15 cellular contexts compared by ENCODE assay signal in genomic region chr15:80058044-80058443, GRCh38. TPM values are rescaled to one million over a fixed set of nuclear protein-coding genes. Genes with fewer than 3 reads are reported as not detected.
DNase-seq lines count a peak whose midpoint lies in the region; ATAC-seq, FAIRE-seq and TF ChIP-seq lines count a peak whose summit lies in the region.
"Had no signal": no experiment of that assay in that cellular context is flagged by ENCODE, and none has a peak within 500 bp of the region (broad histone marks: within the 10 kb centered on the region; RNA-seq: fewer than 3 reads in every experiment).

No MANE protein-coding gene starts in this region.

- CTCF ChIA-PET in Calu3 (lab: Charles Lee) (no interaction called here), activated B cell treated with CpG ODN at 0.5 μM for 24 hours (lab: Charles Lee) (no interaction called here)

- no peak for FAIRE-seq in frontal cortex (lab: Jason Lieb, UNC)
- FAIRE-seq: islet of Langerhans had no signal

- H3K36me3 Mint-ChIP-seq in Calu3 (ENCODE audit: insufficient read depth, unreplicated experiment) (peaks cover 31% of the 10 kb centered on the region), activated B cell treated with CpG ODN at 0.5 μM for 24 hours (ENCODE audit: low read depth) (peaks cover 3% of the 10 kb centered on the region)

- POLR2A ChIA-PET in activated B cell treated with CpG ODN at 0.5 μM for 24 hours (lab: Charles Lee), result interaction anchor here (5.4 to 5.9 kb wide), 2 partner anchors 26 to 49 kb away, joined by 29 to 39 read pairs; no protein-coding TSS in a partner anchor

- BruUV-seq in Calu3 (replicated peaks; lab: Mats Ljungman, UMichigan), result no TSS peak

- H3K27ac Mint-ChIP-seq in Calu3 (ENCODE audit: unreplicated experiment) (no peak overlapping the region), activated B cell treated with CpG ODN at 0.5 μM for 24 hours (no peak overlapping the region)

- TF ChIP-seq CTCF in Calu3 (IDR thresholded peaks at IDR 0.05; ENCODE audit: unreplicated experiment), result no peak
- no peak for TF ChIP-seq CTCF in activated B cell treated with CpG ODN at 0.5 μM for 24 hours (IDR thresholded peaks at IDR 0.05)
- no peak for TF ChIP-seq CTCF in hepatocyte (IDR thresholded peaks at IDR 0.05; ENCODE audit: poor library complexity)
- TF ChIP-seq CTCF in osteoblast (IDR thresholded peaks at IDR 0.05; ENCODE audit: extremely low read depth, low read depth, low read length), result no peak

- H3K4me3 Mint-ChIP-seq in Calu3 (ENCODE audit: low read depth, unreplicated experiment), result peak overlapping the region; percentile 92
- H3K4me3 Mint-ChIP-seq in activated B cell treated with CpG ODN at 0.5 μM for 24 hours, result peak overlapping the region; percentile 59

- no peaks in the 10 kb centered on the region for H3K36me3 ChIP-seq in ACC112 (ENCODE audit: insufficient read depth, low read length)
- no peaks in the 10 kb centered on the region for H3K36me3 ChIP-seq in hepatocyte (replicated peaks; ENCODE audit: insufficient read depth, low read depth)
- no peaks in the 10 kb centered on the region for H3K36me3 ChIP-seq in osteoblast (ENCODE audit: insufficient read depth, low read length)
- H3K36me3 ChIP-seq: suprapubic skin had no signal

- H3K4me2 ChIP-seq in hepatocyte (peak overlapping the region; percentile 85), osteoblast (ENCODE audit: insufficient read depth, low read length) (no peak overlapping the region)

- H3K79me2 ChIP-seq in ACC112 (ENCODE audit: control insufficient read depth, insufficient read depth, low read length, unreplicated experiment), result peaks cover 30% of the 10 kb centered on the region
- peaks cover 27% of the 10 kb centered on the region for H3K79me2 ChIP-seq in hepatocyte
- peaks cover 30% of the 10 kb centered on the region for H3K79me2 ChIP-seq in osteoblast (ENCODE audit: insufficient read depth, low read length)

- 0 out of 2 replicates have a peak overlapping the region, but pooled peaks have one; percentile 96 for H3K4me3 ChIP-seq in ACC112 (ENCODE audit: low read depth, low read length)
- no peak overlapping the region for H3K4me3 ChIP-seq in hepatocyte
- H3K4me3 ChIP-seq in osteoblast (ENCODE audit: insufficient read depth, low read length), result no peak overlapping the region

- H3K4me1 Mint-ChIP-seq in Calu3 (ENCODE audit: low read depth, unreplicated experiment), result peaks cover 13% of the 10 kb centered on the region
- peaks cover 45% of the 10 kb centered on the region for H3K4me1 Mint-ChIP-seq in activated B cell treated with CpG ODN at 0.5 μM for 24 hours

- peaks cover 23% of the 10 kb centered on the region for H4K20me1 ChIP-seq in hepatocyte (ENCODE audit: insufficient read depth, poor library complexity, severe bottlenecking)
- H4K20me1 ChIP-seq in osteoblast (ENCODE audit: insufficient read depth, low read length), result peaks cover 10% of the 10 kb centered on the region

- no peaks in the 10 kb centered on the region for H3K9me3 ChIP-seq in hepatocyte (ENCODE audit: low read depth)
- H3K9me3 ChIP-seq in osteoblast (ENCODE audit: low read depth, low read length), result no peaks in the 10 kb centered on the region
- H3K9me3 ChIP-seq: suprapubic skin had no signal

- DNase-seq in Calu3, result no peak
- no peak for DNase-seq in activated B cell treated with CpG ODN at 0.5 μM for 24 hours
- no peak for DNase-seq in hepatocyte (ENCODE audit: low spot score)
- DNase-seq in osteoblast (ENCODE audit: insufficient read length, low spot score, missing footprints), result no peak
- DNase-seq in frontal cortex (ENCODE audit: low spot score in 2 of 2), result no peak
- DNase-seq: activated CD4-positive, alpha-beta T cell treated with anti-CD3 and anti-CD28 coated beads for 1 hour; activated gamma-delta T cell; DMS79 treated with DMSO at 0.1 percent for 48 hours; mesenchymal stem cell; NCI-H187 had no signal

- WGBS in hepatocyte (ENCODE audit: low lambda C conversion rate, missing lambda C conversion rate), result 67% methylated on average over 6 of the region's 6 CpGs

- H3K9me2 ChIP-seq in hepatocyte (replicated peaks; ENCODE audit: insufficient read depth), result no peaks in the 10 kb centered on the region

- no peak for ATAC-seq in activated B cell treated with CpG ODN at 0.5 μM for 24 hours (ENCODE audit: low read depth)
- no peak for ATAC-seq in HG02642 (IDR thresholded peaks at IDR 0.05; ENCODE audit: poor library complexity, unreplicated experiment)
- no peak for ATAC-seq in HG03442 (IDR thresholded peaks at IDR 0.05; ENCODE audit: unreplicated experiment)

- no peaks in the 10 kb centered on the region for H3K9me3 Mint-ChIP-seq in Calu3 (ENCODE audit: low read depth, unreplicated experiment)
- no peaks in the 10 kb centered on the region for H3K9me3 Mint-ChIP-seq in activated B cell treated with CpG ODN at 0.5 μM for 24 hours

- H3K4me1 ChIP-seq in ACC112 (ENCODE audit: control insufficient read depth, insufficient read depth, low read length, unreplicated experiment) (peaks cover 23% of the 10 kb centered on the region), hepatocyte (ENCODE audit: insufficient read depth) (peaks cover 18% of the 10 kb centered on the region), osteoblast (ENCODE audit: insufficient read depth, low read length) (peaks cover 14% of the 10 kb centered on the region)

- intact Hi-C loops in Calu3 (cut with micrococcal nuclease; ENCODE audit: unreplicated experiment), result loop anchor here (2.0 kb wide), 1 partner anchor 25 kb away; no protein-coding TSS in a partner anchor
- intact Hi-C loops in activated B cell treated with CpG ODN at 0.5 μM for 24 hours (cut with micrococcal nuclease), result loop anchor here (2.0 to 5.0 kb wide), 5 partner anchors 47 to 944 kb away; partner anchors contain the start of genes BCL2A1, MTHFS and TLNRD1

- H3K27ac ChIP-seq in ACC112 (ENCODE audit: low read depth, low read length) (no peak overlapping the region), hepatocyte (no peak overlapping the region), osteoblast (ENCODE audit: low read depth, low read length) (no peak overlapping the region)
- H3K27ac ChIP-seq: suprapubic skin had no signal

- H3K27me3 Mint-ChIP-seq in Calu3 (ENCODE audit: unreplicated experiment), result no peaks in the 10 kb centered on the region
- H3K27me3 Mint-ChIP-seq in activated B cell treated with CpG ODN at 0.5 μM for 24 hours, result no peaks in the 10 kb centered on the region

- peaks cover 11% of the 10 kb centered on the region; the same call in 1 of the 2 replicates for H3K27me3 ChIP-seq in ACC112 (ENCODE audit: insufficient read depth, low read length)
- H3K27me3 ChIP-seq in hepatocyte, result no peaks in the 10 kb centered on the region
- H3K27me3 ChIP-seq in osteoblast (ENCODE audit: insufficient read depth, low read length), result peaks cover 16% of the 10 kb centered on the region
- H3K27me3 ChIP-seq: suprapubic skin had no signal

- H2AFZ ChIP-seq in ACC112 (ENCODE audit: low read length, unreplicated experiment) (no peak overlapping the region), hepatocyte (peak overlapping the region; percentile 58), osteoblast (ENCODE audit: low read length) (no peak overlapping the region)

RNA-seq across cellular contexts. Expression of gene ZFAND6, which starts 1.4 kb away (rescaled TPM):
- total RNA-seq in Calu3 (2022) (87.5 and 88.6 TPM in 2 replicates), activated B cell treated with CpG ODN at 0.5 μM for 24 hours (95.5 and 101 TPM in 2 replicates), hepatocyte (160 and 187 TPM in 2 replicates), osteoblast (109 and 112 TPM in 2 replicates), frontal cortex (151 TPM)
- polyA plus RNA-seq in hepatocyte, result 104 and 113 TPM in 2 replicates
